Comparison of ENCODE assay signal across 9 cellular contexts in genomic region chr4:148453833-148454232, GRCh38. TPM values are rescaled to one million over a fixed set of nuclear protein-coding genes. Genes with fewer than 3 reads are reported as not detected.
"Had no signal": no experiment of that assay in that cellular context is flagged by ENCODE, and none has a peak within 500 bp of the region (broad histone marks: within the 10 kb centered on the region; RNA-seq: fewer than 3 reads in every experiment).

No MANE protein-coding gene starts in this region.

- H3K4me3 ChIP-seq: GM12878 had no signal

- ATAC-seq: GM12878 had no signal

- DNase-seq: GDM1, GF-D8 had no signal

- FAIRE-seq: G401.6, GM12878, GM12891, GM12892, GM18507, GM19239 had no signal

RNA-seq across cellular contexts. Expression of gene NR3C2, which starts 11.6 kb away (rescaled TPM):
- total RNA-seq: G401 had no signal
